ENCODE assay signal across 1 cellular context in genomic region chr7:69204936-69205335, GRCh38.
TF ChIP-seq lines count a peak whose summit lies in the region.

No MANE protein-coding gene starts in this region.

TF ChIP-seq in SK-N-SH treated with all-trans-retinoic acid at 6 μM for 48 hours, 23 proteins besides CTCF, POLR2A, EP300 and RAD21 (continued from another document):
- TF ChIP-seq CSRNP3 (CRISPR knock-in tag; IDR thresholded peaks at IDR 0.05) = no peak
- TF ChIP-seq ARNTL (CRISPR knock-in tag; IDR thresholded peaks at IDR 0.05; ENCODE audit: borderline replicate concordance, low read depth) = no peak
- no peak for TF ChIP-seq GLIS3 (CRISPR knock-in tag; IDR thresholded peaks at IDR 0.05)
- no peak for TF ChIP-seq ZNF70 (CRISPR knock-in tag; IDR thresholded peaks at IDR 0.05)
- no peak for TF ChIP-seq POU6F1 (CRISPR knock-in tag; IDR thresholded peaks at IDR 0.05; ENCODE audit: borderline replicate concordance, low read depth)
- no peak for TF ChIP-seq SNAI2 (CRISPR knock-in tag; IDR thresholded peaks at IDR 0.05)
